ENCODE assay signal across 1 cellular context in genomic region chr4:101114936-101115372, GRCh38.
A peak's percentile ranks its signal among the peaks of the same experiment; 100 is the strongest.
TF ChIP-seq lines count a peak whose summit lies in the region.

No MANE protein-coding gene starts in this region.

TF ChIP-seq in HepG2, 621 proteins besides CTCF, POLR2A, EP300 and RAD21 (continued from another document and continues in another):
- TF ChIP-seq PAXIP1 (CRISPR knock-in tag; conservative IDR thresholded peaks at IDR 0.05) (peak; percentile 77), MXI1 (IDR thresholded peaks at IDR 0.05; ENCODE audit: borderline replicate concordance, low read depth, low read length) (no peak), TSC22D2 (CRISPR knock-in tag; IDR thresholded peaks at IDR 0.05; ENCODE audit: borderline replicate concordance) (no peak), MXD4 (CRISPR knock-in tag; IDR thresholded peaks at IDR 0.05) (no peak), CREM (IDR thresholded peaks at IDR 0.05) (peak; percentile 78), CREM (CRISPR knock-in tag; IDR thresholded peaks at IDR 0.05) (no peak), HOXA5 (CRISPR knock-in tag; IDR thresholded peaks at IDR 0.05) (peak; percentile 61; the same call in 1 of the 2 replicates), NR3C1 (CRISPR knock-in tag; IDR thresholded peaks at IDR 0.05) (no peak), ZNF709 (CRISPR knock-in tag; IDR thresholded peaks at IDR 0.05) (no peak), SIX1 (CRISPR knock-in tag; IDR thresholded peaks at IDR 0.05; ENCODE audit: borderline replicate concordance) (0 out of 2 replicates have a peak, but pooled peaks have one; percentile 11), HOMEZ (CRISPR knock-in tag; IDR thresholded peaks at IDR 0.05; ENCODE audit: low read depth) (peak; percentile 49; the same call in 1 of the 2 replicates), ZNF331 (CRISPR knock-in tag; IDR thresholded peaks at IDR 0.05) (peak; percentile 81; the same call in 1 of the 2 replicates), ZBTB43 (CRISPR knock-in tag; conservative IDR thresholded peaks at IDR 0.05) (peak; percentile 80), DRAP1 (CRISPR knock-in tag; IDR thresholded peaks at IDR 0.05) (0 out of 2 replicates have a peak, but pooled peaks have one; percentile 29), ZNF777 (CRISPR knock-in tag; IDR thresholded peaks at IDR 0.05) (no peak), ZBTB10 (CRISPR knock-in tag; IDR thresholded peaks at IDR 0.05; ENCODE audit: borderline replicate concordance) (peak; percentile 39; the same call in 1 of the 2 replicates), ZNF597 (CRISPR knock-in tag; IDR thresholded peaks at IDR 0.05) (no peak), CEBPB (IDR thresholded peaks at IDR 0.05; ENCODE audit: borderline replicate concordance, low read depth, low read length) (peak; percentile 66; the same call in 1 of the 2 replicates), ZNF781 (CRISPR knock-in tag; IDR thresholded peaks at IDR 0.05; ENCODE audit: borderline replicate concordance, not compliant biosample characterization) (no peak), ZNF577 (CRISPR knock-in tag; IDR thresholded peaks at IDR 0.05; ENCODE audit: borderline replicate concordance, low read depth) (no peak), RXRB (CRISPR knock-in tag; IDR thresholded peaks at IDR 0.05; ENCODE audit: borderline replicate concordance) (peak; percentile 63; the same call in 1 of the 2 replicates), KDM4B (CRISPR knock-in tag; IDR thresholded peaks at IDR 0.05) (no peak), CHD2 (IDR thresholded peaks at IDR 0.05; ENCODE audit: low read depth, low read length) (no peak), FOXA3 (CRISPR knock-in tag; IDR thresholded peaks at IDR 0.05) (peak; percentile 79), FOXJ3 (CRISPR knock-in tag; IDR thresholded peaks at IDR 0.05; ENCODE audit: borderline replicate concordance) (peak; percentile 86), ZNF3 (CRISPR knock-in tag; IDR thresholded peaks at IDR 0.05) (no peak), ZNF598 (CRISPR knock-in tag; IDR thresholded peaks at IDR 0.05; ENCODE audit: borderline replicate concordance) (no peak), BRF2 (CRISPR knock-in tag; IDR thresholded peaks at IDR 0.05) (no peak), ZNF879 (CRISPR knock-in tag; IDR thresholded peaks at IDR 0.05) (no peak), MAFF (IDR thresholded peaks at IDR 0.05; ENCODE audit: low read depth, low read length) (peak; percentile 87), SRSF4 (IDR thresholded peaks at IDR 0.05; ENCODE audit: low read depth, low read length, poor library complexity, severe bottlenecking) (no peak), REPIN1 (CRISPR knock-in tag; IDR thresholded peaks at IDR 0.05; ENCODE audit: borderline replicate concordance, low read depth) (peak; percentile 39; the same call in 1 of the 2 replicates), KAT8 (CRISPR knock-in tag; IDR thresholded peaks at IDR 0.05) (peak; percentile 48)
- TF ChIP-seq, protein P1, sequence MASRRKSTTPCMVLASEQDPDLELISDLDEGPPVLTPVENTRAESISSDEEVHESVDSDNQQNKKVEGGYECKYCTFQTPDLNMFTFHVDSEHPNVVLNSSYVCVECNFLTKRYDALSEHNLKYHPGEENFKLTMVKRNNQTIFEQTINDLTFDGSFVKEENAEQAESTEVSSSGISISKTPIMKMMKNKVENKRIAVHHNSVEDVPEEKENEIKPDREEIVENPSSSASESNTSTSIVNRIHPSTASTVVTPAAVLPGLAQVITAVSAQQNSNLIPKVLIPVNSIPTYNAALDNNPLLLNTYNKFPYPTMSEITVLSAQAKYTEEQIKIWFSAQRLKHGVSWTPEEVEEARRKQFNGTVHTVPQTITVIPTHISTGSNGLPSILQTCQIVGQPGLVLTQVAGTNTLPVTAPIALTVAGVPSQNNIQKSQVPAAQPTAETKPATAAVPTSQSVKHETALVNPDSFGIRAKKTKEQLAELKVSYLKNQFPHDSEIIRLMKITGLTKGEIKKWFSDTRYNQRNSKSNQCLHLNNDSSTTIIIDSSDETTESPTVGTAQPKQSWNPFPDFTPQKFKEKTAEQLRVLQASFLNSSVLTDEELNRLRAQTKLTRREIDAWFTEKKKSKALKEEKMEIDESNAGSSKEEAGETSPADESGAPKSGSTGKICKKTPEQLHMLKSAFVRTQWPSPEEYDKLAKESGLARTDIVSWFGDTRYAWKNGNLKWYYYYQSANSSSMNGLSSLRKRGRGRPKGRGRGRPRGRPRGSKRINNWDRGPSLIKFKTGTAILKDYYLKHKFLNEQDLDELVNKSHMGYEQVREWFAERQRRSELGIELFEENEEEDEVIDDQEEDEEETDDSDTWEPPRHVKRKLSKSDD (CRISPR knock-in tag; IDR thresholded peaks at IDR 0.05; ENCODE audit: low read depth): no peak; the same call in 1 of the 2 replicates
- TF ChIP-seq, protein P2, sequence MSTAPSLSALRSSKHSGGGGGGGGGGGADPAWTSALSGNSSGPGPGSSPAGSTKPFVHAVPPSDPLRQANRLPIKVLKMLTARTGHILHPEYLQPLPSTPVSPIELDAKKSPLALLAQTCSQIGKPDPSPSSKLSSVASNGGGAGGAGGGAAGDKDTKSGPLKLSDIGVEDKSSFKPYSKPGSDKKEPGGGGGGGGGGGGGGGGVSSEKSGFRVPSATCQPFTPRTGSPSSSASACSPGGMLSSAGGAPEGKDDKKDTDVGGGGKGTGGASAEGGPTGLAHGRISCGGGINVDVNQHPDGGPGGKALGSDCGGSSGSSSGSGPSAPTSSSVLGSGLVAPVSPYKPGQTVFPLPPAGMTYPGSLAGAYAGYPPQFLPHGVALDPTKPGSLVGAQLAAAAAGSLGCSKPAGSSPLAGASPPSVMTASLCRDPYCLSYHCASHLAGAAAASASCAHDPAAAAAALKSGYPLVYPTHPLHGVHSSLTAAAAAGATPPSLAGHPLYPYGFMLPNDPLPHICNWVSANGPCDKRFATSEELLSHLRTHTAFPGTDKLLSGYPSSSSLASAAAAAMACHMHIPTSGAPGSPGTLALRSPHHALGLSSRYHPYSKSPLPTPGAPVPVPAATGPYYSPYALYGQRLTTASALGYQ (CRISPR knock-in tag; IDR thresholded peaks at IDR 0.05): peak; percentile 94
